In the genomic region with DNA sequence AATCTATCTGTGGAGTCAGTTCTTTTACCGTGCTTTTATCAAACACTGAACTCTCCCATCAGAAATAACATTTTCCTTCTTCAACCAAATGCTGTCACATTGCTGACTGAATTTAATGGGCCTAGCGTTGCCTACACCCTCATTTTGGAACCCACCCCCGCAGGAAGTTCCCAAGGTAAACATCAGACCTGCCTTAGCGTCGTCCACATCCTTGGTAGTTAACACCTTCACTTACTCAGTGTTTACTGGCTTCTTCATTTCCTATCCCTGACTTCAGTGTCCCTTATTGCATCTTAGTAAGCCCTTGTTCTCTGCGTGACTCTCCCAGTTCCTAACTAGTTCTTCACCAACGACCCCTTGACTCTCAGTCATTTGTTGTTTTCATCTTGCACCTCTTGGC, we compare ENCODE assay signal across 1 cellular context.
TF ChIP-seq lines count a peak whose summit lies in the region.

No MANE protein-coding gene starts in this region.

TF ChIP-seq in HEK293, 187 proteins besides CTCF, POLR2A, EP300 and RAD21 (continued from another document):
- TF ChIP-seq, protein P1, sequence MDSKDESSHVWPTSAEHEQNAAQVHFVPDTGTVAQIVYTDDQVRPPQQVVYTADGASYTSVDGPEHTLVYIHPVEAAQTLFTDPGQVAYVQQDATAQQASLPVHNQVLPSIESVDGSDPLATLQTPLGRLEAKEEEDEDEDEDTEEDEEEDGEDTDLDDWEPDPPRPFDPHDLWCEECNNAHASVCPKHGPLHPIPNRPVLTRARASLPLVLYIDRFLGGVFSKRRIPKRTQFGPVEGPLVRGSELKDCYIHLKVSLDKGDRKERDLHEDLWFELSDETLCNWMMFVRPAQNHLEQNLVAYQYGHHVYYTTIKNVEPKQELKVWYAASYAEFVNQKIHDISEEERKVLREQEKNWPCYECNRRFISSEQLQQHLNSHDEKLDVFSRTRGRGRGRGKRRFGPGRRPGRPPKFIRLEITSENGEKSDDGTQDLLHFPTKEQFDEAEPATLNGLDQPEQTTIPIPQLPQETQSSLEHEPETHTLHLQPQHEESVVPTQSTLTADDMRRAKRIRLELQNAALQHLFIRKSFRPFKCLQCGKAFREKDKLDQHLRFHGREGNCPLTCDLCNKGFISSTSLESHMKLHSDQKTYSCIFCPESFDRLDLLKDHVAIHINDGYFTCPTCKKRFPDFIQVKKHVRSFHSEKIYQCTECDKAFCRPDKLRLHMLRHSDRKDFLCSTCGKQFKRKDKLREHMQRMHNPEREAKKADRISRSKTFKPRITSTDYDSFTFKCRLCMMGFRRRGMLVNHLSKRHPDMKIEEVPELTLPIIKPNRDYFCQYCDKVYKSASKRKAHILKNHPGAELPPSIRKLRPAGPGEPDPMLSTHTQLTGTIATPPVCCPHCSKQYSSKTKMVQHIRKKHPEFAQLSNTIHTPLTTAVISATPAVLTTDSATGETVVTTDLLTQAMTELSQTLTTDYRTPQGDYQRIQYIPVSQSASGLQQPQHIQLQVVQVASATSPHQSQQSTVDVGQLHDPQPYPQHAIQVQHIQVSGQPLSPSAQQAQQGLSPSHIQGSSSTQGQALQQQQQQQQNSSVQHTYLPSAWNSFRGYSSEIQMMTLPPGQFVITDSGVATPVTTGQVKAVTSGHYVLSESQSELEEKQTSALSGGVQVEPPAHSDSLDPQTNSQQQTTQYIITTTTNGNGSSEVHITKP (tag by site-specific recombination; IDR thresholded peaks at IDR 0.05), result no peak
